Comparison of ENCODE assay signal across 21 cellular contexts in genomic region chr2:239715606-239716005, GRCh38.
"Had no signal": no experiment of that assay in that cellular context is flagged by ENCODE, and none has a peak within 500 bp of the region (broad histone marks: within the 10 kb centered on the region; RNA-seq: fewer than 3 reads in every experiment).

No MANE protein-coding gene starts in this region.

- H3K4me3 Mint-ChIP-seq: activated naive CD4-positive, alpha-beta T cell treated with anti-CD3 and anti-CD28 coated beads, Interleukin-2, amount 10 ng/mL, durations not matched to agents 7 days and 5 days had no signal

- H3K4me3 ChIP-seq: ascending aorta, breast epithelium, esophagus muscularis mucosa, gastroesophageal sphincter, heart left ventricle, right atrium auricular region, stomach, testis, upper lobe of left lung had no signal

- H3K27ac Mint-ChIP-seq: activated naive CD4-positive, alpha-beta T cell treated with anti-CD3 and anti-CD28 coated beads, Interleukin-2, amount 10 ng/mL, durations not matched to agents 7 days and 5 days; activated T-helper 2 cell treated with anti-CD3 and anti-CD28 coated beads, Interferon-gamma antibody, Interleukin-2, Interleukin-4, amounts not matched to agents 10 μg/mL and 5 μg/mL and 100 μg/mL, durations not matched to agents 14 hours and 24 hours and 36 hours; progenitor cell of endocrine pancreas had no signal

- H3K36me3 Mint-ChIP-seq: activated naive CD4-positive, alpha-beta T cell treated with anti-CD3 and anti-CD28 coated beads, Interleukin-2, amount 10 ng/mL, durations not matched to agents 7 days and 5 days had no signal

- H3K9me3 ChIP-seq: testis had no signal

- H3K4me1 Mint-ChIP-seq: activated naive CD4-positive, alpha-beta T cell treated with anti-CD3 and anti-CD28 coated beads, Interleukin-2, amount 10 ng/mL, durations not matched to agents 7 days and 5 days had no signal

- H3K36me3 ChIP-seq: ascending aorta, breast epithelium, esophagus muscularis mucosa, gastroesophageal sphincter, heart left ventricle, right atrium auricular region, stomach, upper lobe of left lung had no signal

- H3K27ac ChIP-seq: breast epithelium, esophagus muscularis mucosa, gastroesophageal sphincter, heart left ventricle, right atrium auricular region, testis, upper lobe of left lung had no signal

- DNase-seq: activated CD4-positive, alpha-beta T cell treated with anti-CD3 and anti-CD28 coated beads, Interleukin-2, amount 50 U/mL, for 4 hours; activated naive CD4-positive, alpha-beta T cell treated with anti-CD3 and anti-CD28 coated beads, Interleukin-2, amount 10 ng/mL, durations not matched to agents 7 days and 5 days; activated T-cell treated with anti-CD3 and anti-CD28 coated beads, Interleukin-2, amount 50 U/mL, for 1 hour; cerebellar nuclear complex; effector CD8-positive, alpha-beta T cell; heart left ventricle; midbrain; small intestine; stimulated activated CD4-positive, alpha-beta T cell treated with anti-CD3 and anti-CD28 coated beads, Interleukin-4, amount 100 ng/mL, for 1 hour; stomach; SW 1271; testis had no signal

- FAIRE-seq: endothelial cell of umbilical vein, small intestine had no signal

- H3K27me3 ChIP-seq: ascending aorta, breast epithelium, esophagus muscularis mucosa, gastroesophageal sphincter, heart left ventricle, right atrium auricular region, stomach, testis, upper lobe of left lung had no signal

- H3K4me1 ChIP-seq: ascending aorta, heart left ventricle, right atrium auricular region, testis, upper lobe of left lung had no signal

- ATAC-seq: gastroesophageal sphincter, heart left ventricle had no signal
